ENCODE assay signal across 32 cellular contexts in genomic region chr3:71517206-71517855, GRCh38.
DNase-seq lines count a peak whose midpoint lies in the region; ATAC-seq and TF ChIP-seq lines count a peak whose summit lies in the region.
"Had no signal": no experiment of that assay in that cellular context is flagged by ENCODE, and none has a peak within 500 bp of the region (broad histone marks: within the 10 kb centered on the region; RNA-seq: fewer than 3 reads in every experiment).

No MANE protein-coding gene starts in this region.

- H3K4me3 ChIP-seq in GM23248 (no peak overlapping the region), adipocyte (ENCODE audit: low read length) (no peak overlapping the region)
- no peak overlapping the region for H3K4me3 ChIP-seq in CD4-positive, alpha-beta memory T cell (ENCODE audit: low read length in 2 of 2)
- H3K4me3 ChIP-seq: breast epithelium, esophagus muscularis mucosa, left ventricle myocardium inferior, PC-9, skin epidermis, stomach, tibial artery had no signal

- H3K27me3 ChIP-seq in GM23248 (replicated peaks; ENCODE audit: insufficient read depth) (no peaks in the 10 kb centered on the region), adipocyte (replicated peaks; ENCODE audit: control insufficient read depth, insufficient read depth, low read length) (no peaks in the 10 kb centered on the region)
- H3K27me3 ChIP-seq in CD4-positive, alpha-beta memory T cell (ENCODE audit: insufficient read depth, low read length) = no peaks in the 10 kb centered on the region
- H3K27me3 ChIP-seq: breast epithelium, esophagus muscularis mucosa, stomach, tibial artery had no signal

- no peaks in the 10 kb centered on the region for H3K9me2 ChIP-seq in GM23248 (ENCODE audit: insufficient read depth)

- no peak overlapping the region for H2AFZ ChIP-seq in GM23248
- H2AFZ ChIP-seq: PC-9 had no signal

- no peak overlapping the region for H3K27ac ChIP-seq in GM23248
- no peak overlapping the region for H3K27ac ChIP-seq in CD4-positive, alpha-beta memory T cell (ENCODE audit: low read depth, low read length)
- H3K27ac ChIP-seq: breast epithelium, left ventricle myocardium inferior, PC-9, stomach, tibial artery had no signal

- H3K27ac Mint-ChIP-seq in progenitor cell of endocrine pancreas = peak overlapping the region; percentile 6
- no peak overlapping the region for H3K27ac Mint-ChIP-seq in CD4-positive, alpha-beta memory T cell
- H3K27ac Mint-ChIP-seq: activated CD4-positive, alpha-beta T cell treated with anti-CD3 and anti-CD28 coated beads, Interleukin-2, amount 10 ng/mL, durations not matched to agents 7 days and 5 days; activated T-cell treated with anti-CD3 and anti-CD28 coated beads, Interleukin-2, amount 50 U/mL, for 24 hours; B cell; CD8-positive, alpha-beta memory T cell; WTC11 had no signal

- no peak overlapping the region for H3K4me3 Mint-ChIP-seq in progenitor cell of endocrine pancreas (ENCODE audit: low read depth)
- H3K4me3 Mint-ChIP-seq in CD4-positive, alpha-beta memory T cell = no peak overlapping the region
- H3K4me3 Mint-ChIP-seq: activated CD4-positive, alpha-beta T cell treated with anti-CD3 and anti-CD28 coated beads, Interleukin-2, amount 10 ng/mL, durations not matched to agents 7 days and 5 days; activated T-cell treated with anti-CD3 and anti-CD28 coated beads, Interleukin-2, amount 50 U/mL, for 24 hours; B cell; CD8-positive, alpha-beta memory T cell; naive B cell; WTC11 had no signal

- H3F3A ChIP-seq in GM23248 (ENCODE audit: insufficient read depth) = peaks cover 9% of the 10 kb centered on the region; the same call in 1 of the 2 replicates

- H3K9me3 Mint-ChIP-seq in progenitor cell of endocrine pancreas (ENCODE audit: low read depth) = no peaks in the 10 kb centered on the region
- H3K9me3 Mint-ChIP-seq in CD4-positive, alpha-beta memory T cell = no peaks in the 10 kb centered on the region
- H3K9me3 Mint-ChIP-seq: activated CD4-positive, alpha-beta T cell treated with anti-CD3 and anti-CD28 coated beads, Interleukin-2, amount 10 ng/mL, durations not matched to agents 7 days and 5 days; activated T-cell treated with anti-CD3 and anti-CD28 coated beads, Interleukin-2, amount 50 U/mL, for 24 hours; CD8-positive, alpha-beta memory T cell; naive B cell; WTC11 had no signal

- H3K36me3 Mint-ChIP-seq in progenitor cell of endocrine pancreas (ENCODE audit: insufficient read depth) = peaks cover 4% of the 10 kb centered on the region
- peaks cover 0 to 4% of the 10 kb centered on the region in 2 donors for H3K36me3 Mint-ChIP-seq in CD4-positive, alpha-beta memory T cell
- H3K36me3 Mint-ChIP-seq: WTC11 had no signal

- DNase-seq in GM23248 (peak; percentile 7), adipocyte (ENCODE audit: low read depth) (peak; percentile 19), glomerular visceral epithelial cell (ENCODE audit: extremely low spot score) (peak; percentile 82), progenitor cell of endocrine pancreas (ENCODE audit: low spot score, unreplicated experiment) (no peak), superior temporal gyrus (ENCODE audit: extremely low spot score) (no peak), cortex of kidney (lab: John Stamatoyannopoulos, UW) (no peak)
- no peak for DNase-seq in CD4-positive, alpha-beta memory T cell
- DNase-seq: activated CD4-positive, alpha-beta T cell treated with anti-CD3 and anti-CD28 coated beads, Interleukin-2, amount 10 ng/mL, durations not matched to agents 7 days and 5 days; activated gamma-delta T cell; activated T-cell treated with anti-CD3 and anti-CD28 coated beads, Interleukin-2, amount 50 U/mL, for 24 hours; CD8-positive, alpha-beta memory T cell; DMS153; effector CD8-positive, alpha-beta T cell; GF-D8; hippocampal formation; left ventricle myocardium inferior; naive B cell; NCI-H524 treated with DMSO at 0.1 percent for 48 hours; occipital lobe; PC-9; retina; SHP77; stimulated activated CD8-positive, alpha-beta memory T cell treated with anti-CD3 and anti-CD28 coated beads, Interleukin-4, amount 100 ng/mL, for 48 hours; stomach; tibial artery had no signal

- H3K9me3 ChIP-seq in GM23248 (ENCODE audit: low read depth) (no peaks in the 10 kb centered on the region), adipocyte (ENCODE audit: control insufficient read depth, low read length) (peaks cover 5% of the 10 kb centered on the region)
- no peaks in the 10 kb centered on the region for H3K9me3 ChIP-seq in CD4-positive, alpha-beta memory T cell (ENCODE audit: control insufficient read depth in 1 of 2, low read length in 2 of 2)
- H3K9me3 ChIP-seq: breast epithelium, esophagus muscularis mucosa, left ventricle myocardium inferior, tibial artery had no signal

- TF ChIP-seq CTCF in progenitor cell of endocrine pancreas (IDR thresholded peaks at IDR 0.05; ENCODE audit: unreplicated experiment) = no peak

- H3K4me1 ChIP-seq in GM23248 (ENCODE audit: insufficient read depth) = peaks cover 34% of the 10 kb centered on the region
- peaks cover 5% of the 10 kb centered on the region for H3K4me1 ChIP-seq in adipocyte (ENCODE audit: control insufficient read depth, insufficient read depth, low read length)
- H3K4me1 ChIP-seq in CD4-positive, alpha-beta memory T cell (ENCODE audit: insufficient read depth, low read length) = peaks cover 5% of the 10 kb centered on the region

- no peak overlapping the region for H3K4me2 ChIP-seq in GM23248 (ENCODE audit: unreplicated experiment)
- H3K4me2 ChIP-seq: PC-9 had no signal

- POLR2A ChIA-PET in CD4-positive, alpha-beta memory T cell (lab: Charles Lee; ENCODE audit: partially characterized antibody) = no interaction called here

- in situ Hi-C loops in GM23248 (cut with MboI) = no loop called here

- H3K27me3 Mint-ChIP-seq in progenitor cell of endocrine pancreas = no peaks in the 10 kb centered on the region
- no peaks in the 10 kb centered on the region for H3K27me3 Mint-ChIP-seq in CD4-positive, alpha-beta memory T cell
- H3K27me3 Mint-ChIP-seq: activated CD4-positive, alpha-beta T cell treated with anti-CD3 and anti-CD28 coated beads, Interleukin-2, amount 10 ng/mL, durations not matched to agents 7 days and 5 days; activated T-cell treated with anti-CD3 and anti-CD28 coated beads, Interleukin-2, amount 50 U/mL, for 24 hours; B cell; CD8-positive, alpha-beta memory T cell; naive B cell had no signal

- H3K79me2 ChIP-seq in GM23248 (ENCODE audit: insufficient read depth) = peaks cover 80% of the 10 kb centered on the region

- intact Hi-C loops in CD4-positive, alpha-beta memory T cell (cut with micrococcal nuclease) = no loop called here

- 73 to 74% methylated on average over 4 of the region's 4 CpGs for WGBS in GM23248 (ENCODE audit: low coverage in 1 of 2, low lambda C conversion rate in 2 of 2, missing lambda C conversion rate in 2 of 2), 2 experiments

- CTCF ChIA-PET in CD4-positive, alpha-beta memory T cell (lab: Charles Lee; ENCODE audit: partially characterized antibody) = interaction anchor here (0.8 to 1.5 kb wide), 2 partner anchors 68 to 458 kb away, joined by 3 to 4 read pairs; no protein-coding TSS in a partner anchor

- no peak for ATAC-seq in HG03159 (IDR thresholded peaks at IDR 0.05; ENCODE audit: unreplicated experiment)
- ATAC-seq: HCT116, WTC11 had no signal

- H3K4me1 Mint-ChIP-seq in progenitor cell of endocrine pancreas (ENCODE audit: low read depth) = peaks cover 25% of the 10 kb centered on the region
- H3K4me1 Mint-ChIP-seq in CD4-positive, alpha-beta memory T cell = peaks cover 0 to 5% (median 1%) of the 10 kb centered on the region in 4 donors

- no peaks in the 10 kb centered on the region for H3K36me3 ChIP-seq in GM23248 (ENCODE audit: low read depth)
- no peaks in the 10 kb centered on the region for H3K36me3 ChIP-seq in adipocyte (ENCODE audit: control insufficient read depth, insufficient read depth, low read length, severe bottlenecking)
- H3K36me3 ChIP-seq in CD4-positive, alpha-beta memory T cell (ENCODE audit: insufficient read depth, low read length) = no peaks in the 10 kb centered on the region
- H3K36me3 ChIP-seq: breast epithelium, esophagus muscularis mucosa, left ventricle myocardium inferior, stomach, tibial artery had no signal

- H4K20me1 ChIP-seq in GM23248 (ENCODE audit: insufficient read depth) = no peaks in the 10 kb centered on the region

- H3K9ac ChIP-seq in GM23248 (no peak overlapping the region), adipocyte (ENCODE audit: low read length) (no peak overlapping the region)

Comparison
In these comparisons a context has a peak if more than half of its experiments do, and no peak if none do; other contexts are left out.
1. DNase-seq: peak in GM23248 (single experiment), adipocyte (single experiment) and glomerular visceral epithelial cell (single experiment); none in progenitor cell of endocrine pancreas (single experiment), CD4-positive, alpha-beta memory T cell (0 of 5), superior temporal gyrus (single experiment) and cortex of kidney (single experiment).